In genomic region chr20:36270744-36271638, GRCh38 we compare ENCODE assay signal across 26 cellular contexts. TPM values are rescaled to one million over a fixed set of nuclear protein-coding genes. Genes with fewer than 3 reads are reported as not detected.
DNase-seq lines count a peak whose midpoint lies in the region; ATAC-seq and TF ChIP-seq lines count a peak whose summit lies in the region.
"Had no signal": no experiment of that assay in that cellular context is flagged by ENCODE, and none has a peak within 500 bp of the region (broad histone marks: within the 10 kb centered on the region; RNA-seq: fewer than 3 reads in every experiment).

No MANE protein-coding gene starts in this region.

- no peaks in the 10 kb centered on the region; the same call in 1 of the 2 replicates for H3K4me1 ChIP-seq in GM23338 (ENCODE audit: insufficient read depth)
- H3K4me1 ChIP-seq in mesenchymal stem cell (ENCODE audit: control insufficient read depth, insufficient read depth, low read depth, low read length) = no peaks in the 10 kb centered on the region
- H3K4me1 ChIP-seq: BLaER1, lower lobe of right lung had no signal

- H3K36me3 Mint-ChIP-seq in GM23338 (ENCODE audit: low read depth) = no peaks in the 10 kb centered on the region
- no peaks in the 10 kb centered on the region for H3K36me3 Mint-ChIP-seq in T-helper 2 cell treated with Interferon-gamma antibody and Interleukin-4, amounts not matched to agents 5 μg/mL and 100 μg/mL, for 36 hours (ENCODE audit: low read depth)

- no peak overlapping the region for H3K4me2 ChIP-seq in GM23338
- H3K4me2 ChIP-seq in mesenchymal stem cell (ENCODE audit: low read length, poor library complexity, severe bottlenecking) = no peak overlapping the region
- H3K4me2 ChIP-seq: BLaER1 had no signal

- no peaks in the 10 kb centered on the region for H3K36me3 ChIP-seq in GM23338 (ENCODE audit: insufficient read depth)
- H3K36me3 ChIP-seq in mesenchymal stem cell (ENCODE audit: control insufficient read depth in 1 of 2, insufficient read depth in 2 of 2, low read depth in 1 of 2, low read length in 2 of 2) = no peaks in the 10 kb centered on the region
- H3K36me3 ChIP-seq: BLaER1, lower lobe of right lung had no signal

- H3K14ac ChIP-seq in mesenchymal stem cell (ENCODE audit: low read length in 2 of 2) = no peak overlapping the region

- H3K4me3 ChIP-seq in GM23338 = no peak overlapping the region
- H3K4me3 ChIP-seq in mesenchymal stem cell (ENCODE audit: insufficient read depth in 1 of 2, low read depth in 1 of 2, low read length in 2 of 2) = no peak overlapping the region
- H3K4me3 ChIP-seq: BLaER1, dorsolateral prefrontal cortex, lower lobe of right lung had no signal

- no peak overlapping the region; the same call in none of the 2 replicates for H3K27ac Mint-ChIP-seq in GM23338
- H3K27ac Mint-ChIP-seq in T-helper 2 cell treated with Interferon-gamma antibody and Interleukin-4, amounts not matched to agents 5 μg/mL and 100 μg/mL, for 36 hours = no peak overlapping the region
- H3K27ac Mint-ChIP-seq: activated naive CD8-positive, alpha-beta T cell treated with anti-CD3 and anti-CD28 coated beads, Interleukin-2, amount 50 U/mL, for 24 hours; HFFc6 had no signal

- H3K79me2 ChIP-seq in GM23338 (replicated peaks; ENCODE audit: insufficient read depth) = no peaks in the 10 kb centered on the region

- H3K79me1 ChIP-seq in mesenchymal stem cell (replicated peaks; ENCODE audit: low read length, poor library complexity, severe bottlenecking) = no peaks in the 10 kb centered on the region

- H3K9me3 ChIP-seq in mesenchymal stem cell (ENCODE audit: control insufficient read depth, low read length) = no peaks in the 10 kb centered on the region
- H3K9me3 ChIP-seq: BLaER1, lower lobe of right lung had no signal

- CTCF ChIA-PET in HEK293T (lab: Yijun Ruan, JAX) = interaction anchor here (0.7 kb wide), 1 partner anchor 125 kb away, joined by 6 read pairs; no protein-coding TSS in a partner anchor

- no peak overlapping the region for H3K23ac ChIP-seq in mesenchymal stem cell (ENCODE audit: low read length in 2 of 2)

- peak; percentile 45 for DNase-seq in GM23338 (ENCODE audit: low spot score)
- DNase-seq in HEK293T (ENCODE audit: extremely low spot score) = peak; percentile 3
- no peak for DNase-seq in mesenchymal stem cell
- no peak for DNase-seq in T-helper 2 cell treated with Interferon-gamma antibody and Interleukin-4, amounts not matched to agents 5 μg/mL and 100 μg/mL, for 36 hours (ENCODE audit: low spot score)
- no peak for DNase-seq in HuH-7 (ENCODE audit: low spot score)
- no peak for DNase-seq in cerebellar nuclear complex (lab: John Stamatoyannopoulos, UW)
- DNase-seq: activated CD4-positive, alpha-beta T cell treated with anti-CD3 and anti-CD28 coated beads for 48 hours; activated CD8-positive, alpha-beta memory T cell treated with anti-CD3 and anti-CD28 coated beads for 24 hours; activated gamma-delta T cell treated with Interleukin-2 at 50 U/mL for 16 hours; activated naive CD8-positive, alpha-beta T cell treated with anti-CD3 and anti-CD28 coated beads, Interleukin-2, amount 50 U/mL, for 24 hours; activated T-cell treated with anti-CD3 and anti-CD28 coated beads, Interleukin-2, amount 50 U/mL, for 1 hour; DMS79; GDM1; HFFc6; lower lobe of right lung; NCI-H1092 treated with DMSO at 0.1 percent for 48 hours; NCI-H1930; NCI-H774; RPMI8226; stimulated activated CD4-positive, alpha-beta T cell treated with anti-CD3 and anti-CD28 coated beads, Interleukin-15, amount 100 ng/mL, for 24 hours; stimulated activated naive CD4-positive, alpha-beta T cell treated with Interleukin-2 at 50 U/mL for 16 hours had no signal

- H3K27me3 Mint-ChIP-seq in GM23338 (ENCODE audit: insufficient read depth, low read depth, poor library complexity) = peaks cover 12% of the 10 kb centered on the region
- peaks cover 4% of the 10 kb centered on the region for H3K27me3 Mint-ChIP-seq in T-helper 2 cell treated with Interferon-gamma antibody and Interleukin-4, amounts not matched to agents 5 μg/mL and 100 μg/mL, for 36 hours (ENCODE audit: low read depth)

- H3F3A ChIP-seq in GM23338 (replicated peaks; ENCODE audit: low read depth) = no peaks in the 10 kb centered on the region

- H3K18ac ChIP-seq in mesenchymal stem cell (ENCODE audit: low read depth in 1 of 2, low read length in 2 of 2) = no peak overlapping the region

- no peak overlapping the region for H2BK120ac ChIP-seq in mesenchymal stem cell (ENCODE audit: low read depth, low read length)

- WGBS in mesenchymal stem cell = 77% methylated on average over 14 of the region's 20 CpGs

- H3K9ac ChIP-seq in mesenchymal stem cell (ENCODE audit: low read length) = no peak overlapping the region
- H3K9ac ChIP-seq: BLaER1 had no signal

- H3K27me3 ChIP-seq in GM23338 (ENCODE audit: insufficient read depth) (no peaks in the 10 kb centered on the region), mesenchymal stem cell (ENCODE audit: control insufficient read depth in 1 of 2, insufficient read depth in 1 of 2, low read length in 2 of 2) (peaks cover 35 to 71% of the 10 kb centered on the region in 2 experiments)
- H3K27me3 ChIP-seq: BLaER1 had no signal

- no peak overlapping the region for H2BK12ac ChIP-seq in mesenchymal stem cell (ENCODE audit: low read length in 2 of 2)

- H4K8ac ChIP-seq in mesenchymal stem cell (ENCODE audit: low read length) = no peak overlapping the region

- TF ChIP-seq CTCF in GM23338 (conservative IDR thresholded peaks at IDR 0.05; ENCODE audit: low read depth in 2 of 2) = no peak

- no peak overlapping the region for H2AK5ac ChIP-seq in mesenchymal stem cell (ENCODE audit: low read length, severe bottlenecking)

- no peaks in the 10 kb centered on the region for H4K20me1 ChIP-seq in GM23338 (replicated peaks; ENCODE audit: insufficient read depth)
- H4K20me1 ChIP-seq: BLaER1 had no signal

- H2BK5ac ChIP-seq in mesenchymal stem cell (ENCODE audit: low read depth, low read length, poor library complexity, severe bottlenecking) = no peak overlapping the region

- no peaks in the 10 kb centered on the region for H3K9me2 ChIP-seq in GM23338 (ENCODE audit: insufficient read depth)

- peak overlapping the region; percentile 59 for H3K4me3 Mint-ChIP-seq in GM23338
- H3K4me3 Mint-ChIP-seq in T-helper 2 cell treated with Interferon-gamma antibody and Interleukin-4, amounts not matched to agents 5 μg/mL and 100 μg/mL, for 36 hours = no peak overlapping the region
- H3K4me3 Mint-ChIP-seq: activated naive CD8-positive, alpha-beta T cell treated with anti-CD3 and anti-CD28 coated beads, Interleukin-2, amount 50 U/mL, for 24 hours; HFFc6 had no signal

- no peak overlapping the region for H3K4ac ChIP-seq in mesenchymal stem cell (ENCODE audit: low read depth in 1 of 2, low read length in 2 of 2)

- POLR2A ChIA-PET in HEK293T (lab: Yijun Ruan, JAX) = no interaction called here

- H2AFZ ChIP-seq in GM23338 (peak overlapping the region; percentile 78), mesenchymal stem cell (ENCODE audit: low read depth, low read length) (no peak overlapping the region)

- no peak overlapping the region for H2BK15ac ChIP-seq in mesenchymal stem cell (ENCODE audit: low read depth, poor library complexity, severe bottlenecking)

- ATAC-seq in GM23338 (peak; percentile 20), GM18861 (IDR thresholded peaks at IDR 0.05; ENCODE audit: unreplicated experiment) (no peak)
- ATAC-seq: activated naive CD8-positive, alpha-beta T cell treated with anti-CD3 and anti-CD28 coated beads, Interleukin-2, amount 50 U/mL, for 24 hours; lower lobe of right lung; sciatic nerve had no signal

- no peaks in the 10 kb centered on the region for H3K9me3 Mint-ChIP-seq in GM23338
- no peaks in the 10 kb centered on the region for H3K9me3 Mint-ChIP-seq in T-helper 2 cell treated with Interferon-gamma antibody and Interleukin-4, amounts not matched to agents 5 μg/mL and 100 μg/mL, for 36 hours
- H3K9me3 Mint-ChIP-seq: activated naive CD8-positive, alpha-beta T cell treated with anti-CD3 and anti-CD28 coated beads, Interleukin-2, amount 50 U/mL, for 24 hours; HFFc6 had no signal

- H4K91ac ChIP-seq in mesenchymal stem cell (ENCODE audit: low read length) = peak overlapping the region; percentile 18

- no peak overlapping the region for H3K27ac ChIP-seq in GM23338 (ENCODE audit: low read depth)
- peak overlapping the region; percentile 7 for H3K27ac ChIP-seq in angular gyrus (ENCODE audit: low read depth, low read length)
- no peak overlapping the region for H3K27ac ChIP-seq in mesenchymal stem cell (ENCODE audit: low read length, poor library complexity, severe bottlenecking)
- H3K27ac ChIP-seq: BLaER1, lower lobe of right lung had no signal

- H3K4me1 Mint-ChIP-seq in GM23338 = peaks cover 48% of the 10 kb centered on the region
- no peaks in the 10 kb centered on the region for H3K4me1 Mint-ChIP-seq in T-helper 2 cell treated with Interferon-gamma antibody and Interleukin-4, amounts not matched to agents 5 μg/mL and 100 μg/mL, for 36 hours (ENCODE audit: low read depth)
- H3K4me1 Mint-ChIP-seq: activated naive CD8-positive, alpha-beta T cell treated with anti-CD3 and anti-CD28 coated beads, Interleukin-2, amount 50 U/mL, for 24 hours had no signal

TF ChIP-seq in GM23338, 12 proteins besides CTCF, POLR2A, EP300 and RAD21 (continues in another document):
- no peak for TF ChIP-seq JUNB (IDR thresholded peaks at IDR 0.05; ENCODE audit: unreplicated experiment)

TF ChIP-seq in HEK293T, 16 proteins besides CTCF, POLR2A, EP300 and RAD21:
- no peak for TF ChIP-seq SUZ12 (IDR thresholded peaks at IDR 0.05)
- no peak for TF ChIP-seq BHLHE40 (IDR thresholded peaks at IDR 0.05; ENCODE audit: borderline replicate concordance)
- TF ChIP-seq ARNT (IDR thresholded peaks at IDR 0.05) = no peak
- TF ChIP-seq FOXM1 (IDR thresholded peaks at IDR 0.05; ENCODE audit: borderline replicate concordance) = no peak
- TF ChIP-seq FOXA1 (IDR thresholded peaks at IDR 0.05) = no peak

RNA-seq across cellular contexts. Expression of gene AAR2, which starts 34.7 kb away (rescaled TPM):
- total RNA-seq in GM23338 (2014; rRNA removed; shearing (Covaris generic)) = 26.9 and 32.6 TPM in 2 replicates
- 14.6 and 15.8 TPM in 2 replicates for polyA plus RNA-seq in GM23338 (2016; fragmentation: Nextera tagmentation; extraction: Ambion mirVana)
- polyA plus RNA-seq in mesenchymal stem cell (2013, experiment 1 of 2) = 21.0 TPM
- polyA plus RNA-seq in mesenchymal stem cell (2013, experiment 2 of 2) = 20.5 TPM

RNA-seq across cellular contexts. Expression of gene DLGAP4, which starts 35.1 kb away (rescaled TPM):
- 34.9 and 46.1 TPM in 2 replicates for total RNA-seq in GM23338 (2014; rRNA removed; shearing (Covaris generic))
- 46.8 and 52.2 TPM in 2 replicates for polyA plus RNA-seq in GM23338 (2016; fragmentation: Nextera tagmentation; extraction: Ambion mirVana)
- polyA plus RNA-seq in mesenchymal stem cell (2013, experiment 1 of 2) = 110 TPM
- polyA plus RNA-seq in mesenchymal stem cell (2013, experiment 2 of 2) = 104 TPM

Comparison
In these comparisons a context has a peak if more than half of its experiments do, and no peak if none do; other contexts are left out.
1. DNase-seq: peak in GM23338 (single experiment) and HEK293T (single experiment); none in mesenchymal stem cell (single experiment), T-helper 2 cell treated with Interferon-gamma antibody and Interleukin-4, amounts not matched to agents 5 μg/mL and 100 μg/mL, for 36 hours (single experiment), HuH-7 (single experiment) and cerebellar nuclear complex (0 of 2).